In the genomic region with DNA sequence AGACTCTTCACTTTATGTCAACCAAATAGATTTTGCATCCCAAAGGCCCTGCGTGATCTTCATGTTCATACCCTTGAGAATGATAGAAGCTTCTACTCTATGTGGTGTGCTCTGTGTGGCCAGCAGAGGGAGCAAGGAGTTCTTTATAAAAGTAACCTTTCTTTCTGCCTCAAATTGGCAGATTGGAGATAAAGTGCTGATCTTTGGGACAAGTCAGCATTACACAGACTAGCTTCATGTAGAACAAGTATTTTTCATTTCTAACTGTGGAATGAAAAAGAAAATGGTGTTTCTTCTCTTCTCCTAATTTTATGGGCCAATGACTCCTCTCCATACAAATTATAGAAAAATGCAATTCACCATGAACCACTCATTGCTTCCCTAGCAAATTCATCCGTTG, we compare ENCODE assay signal across 8 cellular contexts.
DNase-seq lines count a peak whose midpoint lies in the region; ATAC-seq and TF ChIP-seq lines count a peak whose summit lies in the region.

No MANE protein-coding gene starts in this region.

- peak; percentile 15 for TF ChIP-seq CTCF in mucosa of descending colon (IDR thresholded peaks at IDR 0.05)

- H3K4me3 ChIP-seq in mucosa of descending colon: no peak overlapping the region

- peak; percentile 20 for DNase-seq in Caki2 (ENCODE audit: low read depth)
- DNase-seq in GM19238 (ENCODE audit: insufficient read length, low spot score): peak; percentile 13
- peak; percentile 24 for DNase-seq in SHP77 treated with DMSO at 0.1 percent for 48 hours (lab: John Stamatoyannopoulos, UW)
- peak; percentile 29 for DNase-seq in epidermal melanocyte (ENCODE audit: insufficient read length, low spot score)
- DNase-seq in mucosa of descending colon: peak in 1 of 3 donors; percentile 49
- DNase-seq in activated effector memory CD4-positive, alpha-beta T cell treated with Interleukin-2 at 50 U/mL for 16 hours: no peak
- no peak for DNase-seq in foreskin melanocyte

- in situ Hi-C loops in Caki2 (cut with HindIII; ENCODE audit: low pct_unique_long_range_greater_than_20kb, low sequenced_read_pairs): no loop called here

- ATAC-seq in HG03460 (IDR thresholded peaks at IDR 0.05; ENCODE audit: unreplicated experiment) (peak; percentile 51), mucosa of descending colon (peak; percentile 33)

- no peaks in the 10 kb centered on the region for H3K4me1 ChIP-seq in mucosa of descending colon (ENCODE audit: low read depth)

- no peaks in the 10 kb centered on the region for H3K36me3 ChIP-seq in mucosa of descending colon (ENCODE audit: low read depth)

- no peaks in the 10 kb centered on the region for H3K9me3 ChIP-seq in mucosa of descending colon

- intact Hi-C loops in mucosa of descending colon (cut with DNase I, micrococcal nuclease): no loop called here

Comparison
In these comparisons a context has a peak if more than half of its experiments do, and no peak if none do; other contexts are left out.
1. DNase-seq: peak in Caki2 (single experiment), GM19238 (single experiment), SHP77 treated with DMSO at 0.1 percent for 48 hours (single experiment) and epidermal melanocyte (single experiment); none in activated effector memory CD4-positive, alpha-beta T cell treated with Interleukin-2 at 50 U/mL for 16 hours (single experiment) and foreskin melanocyte (single experiment).